11 cellular contexts compared by ENCODE assay signal in genomic region chr7:50446542-50446960, GRCh38. TPM values are rescaled to one million over a fixed set of nuclear protein-coding genes. Genes with fewer than 3 reads are reported as not detected.
DNase-seq lines count a peak whose midpoint lies in the region; ATAC-seq and TF ChIP-seq lines count a peak whose summit lies in the region.
"Had no signal": no experiment of that assay in that cellular context is flagged by ENCODE, and none has a peak within 500 bp of the region (broad histone marks: within the 10 kb centered on the region; RNA-seq: fewer than 3 reads in every experiment).

No MANE protein-coding gene starts in this region.

- H3K27ac Mint-ChIP-seq in activated naive CD4-positive, alpha-beta T cell treated with anti-CD3 and anti-CD28 coated beads for 36 hours = peak overlapping the region; percentile 10
- peak overlapping the region; percentile 76 for H3K27ac Mint-ChIP-seq in activated naive CD8-positive, alpha-beta T cell treated with anti-CD3 and anti-CD28 coated beads for 36 hours
- H3K27ac Mint-ChIP-seq in stimulated activated effector memory CD8-positive, alpha-beta T cell treated with anti-CD3 and anti-CD28 coated beads, Interleukin-12 subunit alpha, Interleukin-12 subunit beta, amount 100 ng/mL, for 72 hours = peak overlapping the region; percentile 15
- H3K27ac Mint-ChIP-seq in endothelial cell (ENCODE audit: unreplicated experiment) = no peak overlapping the region
- H3K27ac Mint-ChIP-seq: CD4-positive, CD25-positive, alpha-beta regulatory T cell had no signal

- H3K4me3 Mint-ChIP-seq in activated naive CD4-positive, alpha-beta T cell treated with anti-CD3 and anti-CD28 coated beads for 36 hours = no peak overlapping the region
- peak overlapping the region; percentile 6 for H3K4me3 Mint-ChIP-seq in activated naive CD8-positive, alpha-beta T cell treated with anti-CD3 and anti-CD28 coated beads for 36 hours
- H3K4me3 Mint-ChIP-seq in stimulated activated effector memory CD8-positive, alpha-beta T cell treated with anti-CD3 and anti-CD28 coated beads, Interleukin-12 subunit alpha, Interleukin-12 subunit beta, amount 100 ng/mL, for 72 hours = no peak overlapping the region
- no peak overlapping the region for H3K4me3 Mint-ChIP-seq in endothelial cell (ENCODE audit: unreplicated experiment)

- H3K27me3 ChIP-seq in BE2C = no peaks in the 10 kb centered on the region

- peaks cover 50% of the 10 kb centered on the region for H3K4me1 Mint-ChIP-seq in activated naive CD4-positive, alpha-beta T cell treated with anti-CD3 and anti-CD28 coated beads for 36 hours (ENCODE audit: low read depth)
- peaks cover 52% of the 10 kb centered on the region for H3K4me1 Mint-ChIP-seq in activated naive CD8-positive, alpha-beta T cell treated with anti-CD3 and anti-CD28 coated beads for 36 hours
- H3K4me1 Mint-ChIP-seq in stimulated activated effector memory CD8-positive, alpha-beta T cell treated with anti-CD3 and anti-CD28 coated beads, Interleukin-12 subunit alpha, Interleukin-12 subunit beta, amount 100 ng/mL, for 72 hours = peaks cover 46% of the 10 kb centered on the region
- H3K4me1 Mint-ChIP-seq in endothelial cell (ENCODE audit: unreplicated experiment) = no peaks in the 10 kb centered on the region

- CTCF ChIA-PET in activated naive CD4-positive, alpha-beta T cell treated with anti-CD3 and anti-CD28 coated beads for 36 hours (lab: Charles Lee) = interaction anchor here (2.2 kb wide), 1 partner anchor 28 kb away, joined by 9 read pairs; no protein-coding TSS in a partner anchor

- peak; percentile 35 for DNase-seq in activated naive CD4-positive, alpha-beta T cell treated with anti-CD3 and anti-CD28 coated beads for 36 hours
- no peak for DNase-seq in activated naive CD4-positive, alpha-beta T cell treated with Interleukin-2 at 50 U/mL for 16 hours
- DNase-seq in activated naive CD8-positive, alpha-beta T cell treated with anti-CD3 and anti-CD28 coated beads for 36 hours = peak; percentile 22
- peak in 1 of 2 donors; percentile 54 for DNase-seq in stimulated activated effector memory CD8-positive, alpha-beta T cell treated with anti-CD3 and anti-CD28 coated beads, Interleukin-12 subunit alpha, Interleukin-12 subunit beta, amount 100 ng/mL, for 72 hours (ENCODE audit: low spot score in 2 of 2)
- DNase-seq in endothelial cell (ENCODE audit: low spot score) (no peak), BE2C (no peak)
- no peak for DNase-seq in activated effector memory CD4-positive, alpha-beta T cell treated with Interleukin-2 at 50 U/mL for 16 hours
- DNase-seq: CD4-positive, CD25-positive, alpha-beta regulatory T cell; NCI-H524 treated with DMSO at 0.1 percent for 48 hours; psoas muscle had no signal

- peaks cover 43% of the 10 kb centered on the region for H3K36me3 Mint-ChIP-seq in activated naive CD4-positive, alpha-beta T cell treated with anti-CD3 and anti-CD28 coated beads for 36 hours (ENCODE audit: low read depth)
- H3K36me3 Mint-ChIP-seq in activated naive CD8-positive, alpha-beta T cell treated with anti-CD3 and anti-CD28 coated beads for 36 hours = peaks cover 41% of the 10 kb centered on the region
- H3K36me3 Mint-ChIP-seq in stimulated activated effector memory CD8-positive, alpha-beta T cell treated with anti-CD3 and anti-CD28 coated beads, Interleukin-12 subunit alpha, Interleukin-12 subunit beta, amount 100 ng/mL, for 72 hours = peaks cover 67% of the 10 kb centered on the region
- H3K36me3 Mint-ChIP-seq in endothelial cell (ENCODE audit: low read depth, unreplicated experiment) = no peaks in the 10 kb centered on the region

- no peaks in the 10 kb centered on the region for H3K27me3 Mint-ChIP-seq in activated naive CD4-positive, alpha-beta T cell treated with anti-CD3 and anti-CD28 coated beads for 36 hours (ENCODE audit: low read depth)
- H3K27me3 Mint-ChIP-seq in activated naive CD8-positive, alpha-beta T cell treated with anti-CD3 and anti-CD28 coated beads for 36 hours = no peaks in the 10 kb centered on the region
- H3K27me3 Mint-ChIP-seq in endothelial cell (ENCODE audit: unreplicated experiment) = no peaks in the 10 kb centered on the region
- H3K27me3 Mint-ChIP-seq: CD4-positive, CD25-positive, alpha-beta regulatory T cell had no signal

- no peak overlapping the region for H3K4me3 ChIP-seq in BE2C (ENCODE audit: low read depth, low read length)
- H3K4me3 ChIP-seq: psoas muscle had no signal

- no peaks in the 10 kb centered on the region; the same call in 1 of the 2 replicates for H3K4me1 ChIP-seq in BE2C

- intact Hi-C loops in activated naive CD4-positive, alpha-beta T cell treated with anti-CD3 and anti-CD28 coated beads for 36 hours (cut with micrococcal nuclease) = loop anchor here (5.0 kb wide), 1 partner anchor 114 kb away; no protein-coding TSS in a partner anchor

- no peaks in the 10 kb centered on the region for H3K9me3 ChIP-seq in BE2C
- H3K9me3 ChIP-seq: psoas muscle had no signal

- no peaks in the 10 kb centered on the region for H3K9me3 Mint-ChIP-seq in activated naive CD4-positive, alpha-beta T cell treated with anti-CD3 and anti-CD28 coated beads for 36 hours
- H3K9me3 Mint-ChIP-seq in activated naive CD8-positive, alpha-beta T cell treated with anti-CD3 and anti-CD28 coated beads for 36 hours = no peaks in the 10 kb centered on the region
- H3K9me3 Mint-ChIP-seq in stimulated activated effector memory CD8-positive, alpha-beta T cell treated with anti-CD3 and anti-CD28 coated beads, Interleukin-12 subunit alpha, Interleukin-12 subunit beta, amount 100 ng/mL, for 72 hours = no peaks in the 10 kb centered on the region
- H3K9me3 Mint-ChIP-seq in endothelial cell (ENCODE audit: unreplicated experiment) = no peaks in the 10 kb centered on the region
- H3K9me3 Mint-ChIP-seq: CD4-positive, CD25-positive, alpha-beta regulatory T cell had no signal

- ATAC-seq in HG03442 (IDR thresholded peaks at IDR 0.05; ENCODE audit: unreplicated experiment) = peak; percentile 52
- ATAC-seq in stimulated activated effector memory CD8-positive, alpha-beta T cell treated with anti-CD3 and anti-CD28 coated beads, Interleukin-12 subunit alpha, Interleukin-12 subunit beta, amount 100 ng/mL, for 72 hours = peak; percentile 25

- no peak for TF ChIP-seq CTCF in endothelial cell (IDR thresholded peaks at IDR 0.05; ENCODE audit: unreplicated experiment)
- TF ChIP-seq CTCF in BE2C (IDR thresholded peaks at IDR 0.05; ENCODE audit: low read depth, low read length) = no peak

- peaks cover 39% of the 10 kb centered on the region for H3K36me3 ChIP-seq in BE2C

RNA-seq across cellular contexts. Expression of gene FIGNL1, which starts 3.6 kb away (rescaled TPM):
- total RNA-seq in activated naive CD4-positive, alpha-beta T cell treated with anti-CD3 and anti-CD28 coated beads for 36 hours = 10 to 100 TPM; 43.7 to 44.4 TPM
- 10 to 100 TPM; 47.5 to 47.6 TPM for total RNA-seq in activated naive CD8-positive, alpha-beta T cell treated with anti-CD3 and anti-CD28 coated beads for 36 hours
- total RNA-seq in endothelial cell (ENCODE audit: unreplicated experiment) = 18.4 TPM
- 11.7 TPM for polyA plus RNA-seq in BE2C (2012; ENCODE audit: insufficient read depth, insufficient read length, low read depth)

Comparison
In these comparisons a context has a peak if more than half of its experiments do, and no peak if none do; other contexts are left out.
1. DNase-seq: peak in activated naive CD4-positive, alpha-beta T cell treated with anti-CD3 and anti-CD28 coated beads for 36 hours (single experiment) and activated naive CD8-positive, alpha-beta T cell treated with anti-CD3 and anti-CD28 coated beads for 36 hours (single experiment); none in activated naive CD4-positive, alpha-beta T cell treated with Interleukin-2 at 50 U/mL for 16 hours (single experiment), endothelial cell (single experiment), BE2C (single experiment) and activated effector memory CD4-positive, alpha-beta T cell treated with Interleukin-2 at 50 U/mL for 16 hours (single experiment).